ENCODE assay signal across 23 cellular contexts in genomic region chr9:36987409-36987808, GRCh38. TPM values are rescaled to one million over a fixed set of nuclear protein-coding genes. Genes with fewer than 3 reads are reported as not detected.
DNase-seq lines count a peak whose midpoint lies in the region; ATAC-seq, FAIRE-seq and TF ChIP-seq lines count a peak whose summit lies in the region.
"Had no signal": no experiment of that assay in that cellular context is flagged by ENCODE, and none has a peak within 500 bp of the region (broad histone marks: within the 10 kb centered on the region; RNA-seq: fewer than 3 reads in every experiment).

No MANE protein-coding gene starts in this region.

- H3K27ac Mint-ChIP-seq in activated T-cell treated with anti-CD3 and anti-CD28 coated beads, Interleukin-2, amount 50 U/mL, for 72 hours, result no peak overlapping the region
- peak overlapping the region; percentile 85 for H3K27ac Mint-ChIP-seq in stimulated activated memory B cell treated with anti-CD40 and anti-IgM and Interleukin-4, amounts not matched to agents 10 μg/mL and 1 μg/mL and 100 μg/mL, for 72 hours
- H3K27ac Mint-ChIP-seq: activated T-helper 17 cell treated with anti-CD3 and anti-CD28 coated beads, Interleukin-2, amount 50 U/mL, for 72 hours; CD8-positive, alpha-beta memory T cell had no signal

- H3K4me1 Mint-ChIP-seq in activated T-cell treated with anti-CD3 and anti-CD28 coated beads, Interleukin-2, amount 50 U/mL, for 72 hours (ENCODE audit: low read depth), result peaks cover 26% of the 10 kb centered on the region
- peaks cover 82% of the 10 kb centered on the region for H3K4me1 Mint-ChIP-seq in stimulated activated memory B cell treated with anti-CD40 and anti-IgM and Interleukin-4, amounts not matched to agents 10 μg/mL and 1 μg/mL and 100 μg/mL, for 72 hours

- H3K36me3 Mint-ChIP-seq in activated T-cell treated with anti-CD3 and anti-CD28 coated beads, Interleukin-2, amount 50 U/mL, for 72 hours (ENCODE audit: insufficient read depth in 2 of 2), result peaks cover 7 to 10% of the 10 kb centered on the region in 2 donors
- peaks cover 78% of the 10 kb centered on the region for H3K36me3 Mint-ChIP-seq in stimulated activated memory B cell treated with anti-CD40 and anti-IgM and Interleukin-4, amounts not matched to agents 10 μg/mL and 1 μg/mL and 100 μg/mL, for 72 hours

- no peak for ATAC-seq in activated T-cell treated with anti-CD3 and anti-CD28 coated beads, Interleukin-2, amount 50 U/mL, for 72 hours (replicated peaks in 1 of 2)
- no peak for ATAC-seq in GM12878
- ATAC-seq in stimulated activated memory B cell treated with anti-CD40 and anti-IgM and Interleukin-4, amounts not matched to agents 10 μg/mL and 1 μg/mL and 100 μg/mL, for 72 hours, result no peak
- no peak for ATAC-seq in GM19328 (IDR thresholded peaks at IDR 0.05; ENCODE audit: unreplicated experiment)
- no peak for ATAC-seq in HG03442 (IDR thresholded peaks at IDR 0.05; ENCODE audit: unreplicated experiment)
- no peak for ATAC-seq in GM18861 (IDR thresholded peaks at IDR 0.05; ENCODE audit: unreplicated experiment)
- ATAC-seq: left colon had no signal

- intact Hi-C loops in GM12878 (cut with micrococcal nuclease; ENCODE audit: unreplicated experiment), result no loop called here

- RAD21 ChIA-PET in GM12878 (lab: Charles Lee; ENCODE audit: unreplicated experiment), result no interaction called here

- H2BK5ac ChIP-seq in mesendoderm (ENCODE audit: low read length), result no peak overlapping the region

- TF ChIP-seq RAD21 in GM12878 (IDR thresholded peaks at IDR 0.05; ENCODE audit: insufficient read depth, low read depth, low read length), result no peak

- H3K18ac ChIP-seq in mesendoderm (ENCODE audit: low read length), result no peak overlapping the region

- no peak overlapping the region for H4K8ac ChIP-seq in mesendoderm (ENCODE audit: low read depth, low read length)

- H3K56ac ChIP-seq in mesendoderm (ENCODE audit: low read length), result peak overlapping the region; percentile 27

- no peak overlapping the region for H3K23ac ChIP-seq in mesendoderm (ENCODE audit: low read length)

- H3K27ac ChIP-seq in GM12878 (ENCODE audit: control insufficient read depth, insufficient read depth), result peak overlapping the region; percentile 54; the same call in 1 of the 2 replicates
- no peak overlapping the region for H3K27ac ChIP-seq in mesendoderm (ENCODE audit: low read depth, low read length)
- H3K27ac ChIP-seq: 22Rv1, adrenal gland, colonic mucosa, SJSA1, tibial nerve had no signal

- no peak overlapping the region for H3K4ac ChIP-seq in mesendoderm (ENCODE audit: low read depth, low read length)

- H3K4me3 ChIP-seq in GM12878 (no peak overlapping the region), mesendoderm (ENCODE audit: low read length) (no peak overlapping the region)
- H3K4me3 ChIP-seq: adrenal gland, colonic mucosa, SJSA1, tibial nerve had no signal

- peaks cover 0 to 11% of the 10 kb centered on the region in 2 donors for H3K9me3 Mint-ChIP-seq in activated T-cell treated with anti-CD3 and anti-CD28 coated beads, Interleukin-2, amount 50 U/mL, for 72 hours
- peaks cover 5% of the 10 kb centered on the region for H3K9me3 Mint-ChIP-seq in stimulated activated memory B cell treated with anti-CD40 and anti-IgM and Interleukin-4, amounts not matched to agents 10 μg/mL and 1 μg/mL and 100 μg/mL, for 72 hours
- H3K9me3 Mint-ChIP-seq: activated T-helper 17 cell treated with anti-CD3 and anti-CD28 coated beads, Interleukin-2, amount 50 U/mL, for 72 hours had no signal

- SMC1A ChIA-PET in GM12878 (lab: Charles Lee; ENCODE audit: uncharacterized antibody, unreplicated experiment), result interaction anchor here (1.5 to 1.9 kb wide), 3 partner anchors 10 to 115 kb away, joined by 3 to 4 read pairs (median 3); no protein-coding TSS in a partner anchor

- H4K20me1 ChIP-seq in GM12878 (ENCODE audit: control insufficient read depth, insufficient read depth), result no peaks in the 10 kb centered on the region

- H3K27me3 ChIP-seq in GM12878 (replicated peaks in 1 of 2; ENCODE audit: control insufficient read depth in 2 of 2, insufficient read depth in 2 of 2, low read length in 1 of 2), result no peaks in the 10 kb centered on the region
- H3K27me3 ChIP-seq in mesendoderm (ENCODE audit: insufficient read depth, low read length, poor library complexity), result peaks cover 57% of the 10 kb centered on the region

- TF ChIP-seq POLR2A in GM12878 (IDR thresholded peaks at IDR 0.05; ENCODE audit: low read depth, low read length), result no peak

- H2AK5ac ChIP-seq in mesendoderm (ENCODE audit: low read length), result no peak overlapping the region

- H3K79me1 ChIP-seq in mesendoderm (ENCODE audit: low read length), result no peaks in the 10 kb centered on the region

- WGBS in GM12878 (ENCODE audit: insufficient coverage, insufficient replicate concordance, low lambda C conversion rate, missing lambda C conversion rate), result 79% methylated on average over 10 of the region's 10 CpGs
- WGBS in mesendoderm (ENCODE audit: extremely low coverage, insufficient coverage, low lambda C conversion rate), result no CpG with 5 or more reads among the region's 10 CpGs

- no peak for DNase-seq in activated T-cell treated with anti-CD3 and anti-CD28 coated beads, Interleukin-2, amount 50 U/mL, for 72 hours
- no peak for DNase-seq in activated T-cell treated with anti-CD3 and anti-CD28 coated beads, Interleukin-2, amount 50 U/mL, for 48 hours
- DNase-seq in GM12878 (ENCODE audit: low read depth, low spot score) (no peak), mesendoderm (no peak)
- DNase-seq: activated CD4-positive, alpha-beta T cell treated with anti-CD3 and anti-CD28 coated beads for 48 hours; CD8-positive, alpha-beta memory T cell; colonic mucosa; GF-D8; left colon; NCI-H510A treated with DMSO at 0.1 percent for 48 hours; stimulated activated naive CD4-positive, alpha-beta T cell treated with Interleukin-2 at 50 U/mL for 16 hours had no signal

- peaks cover 7% of the 10 kb centered on the region; the same call in 2 of the 3 replicates for H3K9me3 ChIP-seq in GM12878 (replicated peaks; ENCODE audit: control insufficient read depth, insufficient read depth, low read length)
- H3K9me3 ChIP-seq: colonic mucosa had no signal

- no peak for TF ChIP-seq CTCF in GM12878 (IDR thresholded peaks at IDR 0.05 in 2 of 3, conservative IDR thresholded peaks at IDR 0.05 in 1 of 3; ENCODE audit: control insufficient read depth in 2 of 3, extremely low read depth in 1 of 3, insufficient read depth in 1 of 3, low read depth in 3 of 3, low read length in 3 of 3)

- H3K27me3 Mint-ChIP-seq in activated T-cell treated with anti-CD3 and anti-CD28 coated beads, Interleukin-2, amount 50 U/mL, for 72 hours (ENCODE audit: low read depth), result peaks cover 84% of the 10 kb centered on the region
- H3K27me3 Mint-ChIP-seq in stimulated activated memory B cell treated with anti-CD40 and anti-IgM and Interleukin-4, amounts not matched to agents 10 μg/mL and 1 μg/mL and 100 μg/mL, for 72 hours, result no peaks in the 10 kb centered on the region

- H4K5ac ChIP-seq in mesendoderm (ENCODE audit: low read length), result no peak overlapping the region

- no peak overlapping the region for H2BK15ac ChIP-seq in mesendoderm (replicated peaks; ENCODE audit: low read depth)

- POLR2A ChIA-PET in GM12878 (lab: Charles Lee), result no interaction called here

- H3K4me1 ChIP-seq in GM12878 (ENCODE audit: control insufficient read depth, insufficient read depth, low read length), result peaks cover 28% of the 10 kb centered on the region
- peaks cover 4% of the 10 kb centered on the region for H3K4me1 ChIP-seq in mesendoderm (ENCODE audit: control insufficient read depth, low read depth, low read length)
- H3K4me1 ChIP-seq: colonic mucosa, SJSA1 had no signal

- no peak overlapping the region for H3K9ac ChIP-seq in GM12878 (ENCODE audit: control insufficient read depth, insufficient read depth, low read length)
- H3K9ac ChIP-seq in mesendoderm (ENCODE audit: low read length), result no peak overlapping the region

- BruUV-seq in GM12878 (replicated peaks; lab: Mats Ljungman, UMichigan), result no TSS peak

- CTCF ChIA-PET in GM12878 (lab: Yijun Ruan, JAX), result interaction anchor here (1.0 kb wide), 1 partner anchor 33 kb away, joined by 3 read pairs; no protein-coding TSS in a partner anchor

- TF ChIP-seq EP300 in GM12878 (IDR thresholded peaks at IDR 0.05; ENCODE audit: borderline replicate concordance in 1 of 2, control insufficient read depth in 1 of 2, low read depth in 2 of 2, low read length in 2 of 2), result no peak

- H3K4me3 Mint-ChIP-seq in activated T-cell treated with anti-CD3 and anti-CD28 coated beads, Interleukin-2, amount 50 U/mL, for 72 hours, result peak overlapping the region; percentile 69 to 75
- peak overlapping the region; percentile 59 for H3K4me3 Mint-ChIP-seq in stimulated activated memory B cell treated with anti-CD40 and anti-IgM and Interleukin-4, amounts not matched to agents 10 μg/mL and 1 μg/mL and 100 μg/mL, for 72 hours

- H2BK120ac ChIP-seq in mesendoderm (ENCODE audit: low read depth, low read length), result no peak overlapping the region

- FAIRE-seq in GM12878 (lab: Jason Lieb, UNC), result no peak
- FAIRE-seq: bronchial epithelial cell had no signal

- in situ Hi-C loops in GM12878 (cut with MboI), result no loop called here

- H3K4me2 ChIP-seq in GM12878 (ENCODE audit: control insufficient read depth, insufficient read depth) (no peak overlapping the region), mesendoderm (ENCODE audit: low read length) (no peak overlapping the region)

- H2AFZ ChIP-seq in GM12878 (ENCODE audit: control insufficient read depth, low read depth, low read length), result no peak overlapping the region

- H3K79me2 ChIP-seq in GM12878 (ENCODE audit: control insufficient read depth, insufficient read depth, low read length), result peaks cover 75% of the 10 kb centered on the region
- H3K79me2 ChIP-seq in mesendoderm (ENCODE audit: control insufficient read depth, insufficient read depth, low read length), result no peaks in the 10 kb centered on the region

- H3K36me3 ChIP-seq in GM12878 (ENCODE audit: control insufficient read depth in 2 of 2, insufficient read depth in 2 of 2, low read length in 1 of 2) (peaks cover 31 to 41% of the 10 kb centered on the region in 2 experiments; a peak in 3 of 4 replicates), mesendoderm (ENCODE audit: control insufficient read depth, insufficient read depth, low read length) (no peaks in the 10 kb centered on the region)
- H3K36me3 ChIP-seq: adrenal gland, colonic mucosa, SJSA1, tibial nerve had no signal

RNA-seq across cellular contexts. Expression of gene PAX5, which starts 46.7 kb away (rescaled TPM):
- total RNA-seq in activated T-cell treated with anti-CD3 and anti-CD28 coated beads, Interleukin-2, amount 50 U/mL, for 72 hours, result 1 to 10 TPM; 2.2 TPM
- total RNA-seq in GM12878 (2013; cell fraction: nucleolus; rRNA removed), result 196 and 209 TPM in 2 replicates
- total RNA-seq in GM12878 (2014; rRNA removed) (45.7 and 45.9 TPM in 2 replicates), GM12878 (2014; rRNA removed; fragmentation: Illumina TruSeq; extraction: Trizol) (27.3 and 28.1 TPM in 2 replicates), GM12878 (2021) (118 and 123 TPM in 2 replicates)
- polyA plus RNA-seq in GM12878 (2011; ENCODE audit: low read depth), result 24.5 TPM
- polyA plus RNA-seq in GM12878 (2011; rRNA removed) (12.7 and 23.6 TPM in 2 replicates), GM12878 (2014; fragmentation: Illumina TruSeq; extraction: Trizol) (29.9 and 48.1 TPM in 2 replicates), GM12878 (2014; fragmentation: Nextera tagmentation; extraction: Ambion mirVana) (1 to 10 TPM; 2.2 to 2.4 TPM), GM12878 (2014; rRNA removed) (36.8 and 44.5 TPM in 2 replicates), GM12878 (2016; fragmentation: Nextera tagmentation; extraction: Ambion mirVana) (10 to 100 TPM; 31.2 to 32.6 TPM)
- 26.7 and 29.9 TPM in 2 replicates for polyA plus RNA-seq in GM12878 (2011; cell fraction: cytosol; rRNA removed)
- 57.1 and 80.5 TPM in 2 replicates for polyA plus RNA-seq in GM12878 (2011; cell fraction: nucleus; rRNA removed)
- 41.7 and 47.1 TPM in 2 replicates for polyA plus RNA-seq in GM12878 (2012)
- 57.6 and 59.1 TPM in 2 replicates for polyA minus RNA-seq in GM12878 (2011; rRNA and poly(A)+ RNA removed)
- polyA minus RNA-seq in GM12878 (2011; cell fraction: cytosol; rRNA and poly(A)+ RNA removed), result 23.0 and 30.2 TPM in 2 replicates
- polyA minus RNA-seq in GM12878 (2011; cell fraction: nucleus; rRNA and poly(A)+ RNA removed), result 66.4 and 122 TPM in 2 replicates
- 0.06 TPM for polyA plus RNA-seq in mesendoderm (2013, experiment 1 of 2)
- 0.08 TPM for polyA plus RNA-seq in mesendoderm (2013, experiment 2 of 2)
- total RNA-seq: bronchial epithelial cell, pulmonary artery endothelial cell, SJSA1, tibial nerve had no signal
- polyA plus RNA-seq: CD8-positive, alpha-beta memory T cell; smooth muscle cell had no signal

Comparison
In these comparisons a context has a peak if more than half of its experiments do, and no peak if none do; other contexts are left out.
1. RNA of gene PAX5, which starts 46.7 kb away (total RNA-seq): 27.3 to 209 TPM in GM12878; 2.2 TPM in activated T-cell treated with anti-CD3 and anti-CD28 coated beads, Interleukin-2, amount 50 U/mL, for 72 hours; every median in the first group is over 4 times any median in the second.